14 cellular contexts compared by ENCODE assay signal in genomic region chr17:77770331-77771105, GRCh38.
DNase-seq lines count a peak whose midpoint lies in the region; ATAC-seq and TF ChIP-seq lines count a peak whose summit lies in the region.
"Had no signal": no experiment of that assay in that cellular context is flagged by ENCODE, and none has a peak within 500 bp of the region (broad histone marks: within the 10 kb centered on the region; RNA-seq: fewer than 3 reads in every experiment).

No MANE protein-coding gene starts in this region.

- 81 to 83% methylated on average over 16 to 17 of the region's 17 CpGs for WGBS in tibial nerve, 2 donors

- H3K27ac ChIP-seq in AG04450 (ENCODE audit: low read depth, low read length) = no peak overlapping the region
- no peak overlapping the region for H3K27ac ChIP-seq in tibial nerve
- H3K27ac ChIP-seq: psoas muscle, thoracic aorta had no signal

- TF ChIP-seq CTCF in AG04450 (IDR thresholded peaks at IDR 0.05; ENCODE audit: low read depth, low read length) = no peak
- TF ChIP-seq CTCF in astrocyte of the cerebellum (IDR thresholded peaks at IDR 0.05; ENCODE audit: low read depth, low read length, missing control alignments) = no peak
- no peak for TF ChIP-seq CTCF in tibial nerve (IDR thresholded peaks at IDR 0.05)

- CTCF ChIA-PET in AG04450 (lab: Charles Lee) = no interaction called here

- no peaks in the 10 kb centered on the region; the same call in 1 of the 2 replicates for H3K9me3 ChIP-seq in AG04450 (ENCODE audit: control insufficient read depth, insufficient read depth, low read length)
- H3K9me3 ChIP-seq in tibial nerve = no peaks in the 10 kb centered on the region
- H3K9me3 ChIP-seq: psoas muscle, thoracic aorta had no signal

- POLR2A ChIA-PET in AG04450 (lab: Yijun Ruan, JAX) = no interaction called here

- ATAC-seq in GM18520 (IDR thresholded peaks at IDR 0.05; ENCODE audit: unreplicated experiment) = no peak
- ATAC-seq: psoas muscle had no signal

- in situ Hi-C loops in astrocyte of the cerebellum (cut with HindIII; ENCODE audit: low sequenced_read_pairs) = no loop called here

- H3K36me3 ChIP-seq in tibial nerve = no peaks in the 10 kb centered on the region
- H3K36me3 ChIP-seq: thoracic aorta had no signal

- H3K4me3 ChIP-seq in AG04450 (ENCODE audit: low read depth, low read length) (no peak overlapping the region), astrocyte of the cerebellum (ENCODE audit: low read depth, low read length) (no peak overlapping the region), tibial nerve (no peak overlapping the region)
- H3K4me3 ChIP-seq: psoas muscle, thoracic aorta had no signal

- no peak for TF ChIP-seq EP300 in tibial nerve (IDR thresholded peaks at IDR 0.05)

- DNase-seq in AG04450 (ENCODE audit: low read depth, low spot score) (peak; percentile 20), HCEC 1CT (peak; percentile 29), astrocyte of the cerebellum (ENCODE audit: low read depth) (peak; percentile 41), islet precursor cell (peak; percentile 95), NCI-H446 (lab: John Stamatoyannopoulos, UW) (no peak), tibial nerve (ENCODE audit: low spot score in 2 of 2) (no peak), germinal center (ENCODE audit: low spot score) (no peak)
- DNase-seq: activated CD4-positive, alpha-beta T cell treated with anti-CD3 and anti-CD28 coated beads for 48 hours; activated effector memory CD4-positive, alpha-beta T cell treated with Interleukin-2 at 50 U/mL for 16 hours; CD4-positive, alpha-beta T cell; NCI-H82 had no signal

- H3K4me1 ChIP-seq in tibial nerve = peaks cover 0 to 15% (median 4%) of the 10 kb centered on the region in 4 donors
- H3K4me1 ChIP-seq: psoas muscle had no signal

- no peak for TF ChIP-seq POLR2A in tibial nerve (IDR thresholded peaks at IDR 0.05)

- H3K27me3 ChIP-seq in AG04450 (ENCODE audit: control insufficient read depth, insufficient read depth, low read length) (peaks cover 11% of the 10 kb centered on the region), tibial nerve (no peaks in the 10 kb centered on the region)

Comparison
In these comparisons a context has a peak if more than half of its experiments do, and no peak if none do; other contexts are left out.
1. DNase-seq: peak in AG04450 (single experiment), HCEC 1CT (single experiment), astrocyte of the cerebellum (single experiment) and islet precursor cell (single experiment); none in NCI-H446 (0 of 2), tibial nerve (0 of 2) and germinal center (single experiment).